Comparison of ENCODE assay signal across 11 cellular contexts in genomic region chr15:42065008-42065407, GRCh38. TPM values are rescaled to one million over a fixed set of nuclear protein-coding genes. Genes with fewer than 3 reads are reported as not detected.
DNase-seq lines count a peak whose midpoint lies in the region; ATAC-seq, FAIRE-seq and TF ChIP-seq lines count a peak whose summit lies in the region.
"Had no signal": no experiment of that assay in that cellular context is flagged by ENCODE, and none has a peak within 500 bp of the region (broad histone marks: within the 10 kb centered on the region; RNA-seq: fewer than 3 reads in every experiment).

No MANE protein-coding gene starts in this region.

- peak overlapping the region; percentile 53 for H3K4me2 ChIP-seq in OCI-LY7 (ENCODE audit: low read length)
- H3K4me2 ChIP-seq in GM23338, result no peak overlapping the region

- no peaks in the 10 kb centered on the region for H4K20me1 ChIP-seq in OCI-LY7 (ENCODE audit: insufficient read depth, low read length)
- no peaks in the 10 kb centered on the region for H4K20me1 ChIP-seq in GM23338 (replicated peaks; ENCODE audit: insufficient read depth)

- no TSS peak for BruUV-seq in OCI-LY7 (replicated peaks; lab: Mats Ljungman, UMichigan)

- H2AFZ ChIP-seq in OCI-LY7 (ENCODE audit: low read length) (peak overlapping the region; percentile 80), GM23338 (no peak overlapping the region)

- H3K9me2 ChIP-seq in OCI-LY7 (ENCODE audit: insufficient read depth, low read length) (no peaks in the 10 kb centered on the region), GM23338 (ENCODE audit: insufficient read depth) (no peaks in the 10 kb centered on the region)

- no peak overlapping the region for H3K27ac Mint-ChIP-seq in GM23338

- H3K36me3 Mint-ChIP-seq in GM23338 (ENCODE audit: low read depth), result no peaks in the 10 kb centered on the region

- H3K4me1 ChIP-seq in OCI-LY7 (ENCODE audit: insufficient read depth, low read length, poor library complexity, severe bottlenecking), result peaks cover 15% of the 10 kb centered on the region
- H3K4me1 ChIP-seq in GM23338 (ENCODE audit: insufficient read depth), result no peaks in the 10 kb centered on the region

- H3K27ac ChIP-seq in OCI-LY7 (ENCODE audit: low read depth, low read length, poor library complexity, severe bottlenecking) (peak overlapping the region; percentile 1), GM23338 (ENCODE audit: low read depth) (no peak overlapping the region)

- CTCF ChIA-PET in OCI-LY7 (lab: Charles Lee; ENCODE audit: unreplicated experiment), result interaction anchor here (1.2 kb wide), 1 partner anchor 14 kb away, joined by 4 read pairs; no protein-coding TSS in a partner anchor

- TF ChIP-seq CTCF in OCI-LY7 (conservative IDR thresholded peaks at IDR 0.05; ENCODE audit: low read length) (no peak), GM23338 (conservative IDR thresholded peaks at IDR 0.05; ENCODE audit: low read depth in 2 of 2) (no peak)

- H3K4me3 ChIP-seq in OCI-LY7 (ENCODE audit: low read depth, low read length, poor library complexity, severe bottlenecking), result no peak overlapping the region
- H3K4me3 ChIP-seq in GM23338, result no peak overlapping the region

- peaks cover 3% of the 10 kb centered on the region for H3K27me3 Mint-ChIP-seq in GM23338 (ENCODE audit: insufficient read depth, low read depth, poor library complexity)

- intact Hi-C loops in OCI-LY7 (cut with micrococcal nuclease; ENCODE audit: unreplicated experiment), result loop anchor here (5.0 kb wide), 1 partner anchor 407 kb away; no protein-coding TSS in a partner anchor

- H3K79me2 ChIP-seq in OCI-LY7 (ENCODE audit: insufficient read depth, low read depth, low read length), result no peaks in the 10 kb centered on the region
- H3K79me2 ChIP-seq in GM23338 (replicated peaks; ENCODE audit: insufficient read depth), result no peaks in the 10 kb centered on the region

- DNase-seq in NCI-H345 (lab: John Stamatoyannopoulos, UW) (peak; percentile 40), NCI-H345 treated with DMSO at 0.1 percent for 48 hours (lab: John Stamatoyannopoulos, UW; ENCODE audit: unreplicated experiment) (no peak), OCI-LY7 (ENCODE audit: low spot score) (peak; percentile 83), HTR-8/SVneo (ENCODE audit: insufficient read length, low spot score) (no peak), GM23338 (ENCODE audit: low spot score) (no peak)
- DNase-seq in stimulated activated CD8-positive, alpha-beta memory T cell treated with anti-CD3 and anti-CD28 coated beads, Interleukin-4, amount 100 ng/mL, for 48 hours, result peak; percentile 20
- DNase-seq: NCI-H1436 treated with DMSO at 0.1 percent for 48 hours, SHP77 treated with DMSO at 0.1 percent for 48 hours had no signal

- no peaks in the 10 kb centered on the region for H3K9me3 Mint-ChIP-seq in GM23338

- H3K4me3 Mint-ChIP-seq in GM23338, result no peak overlapping the region

- no peaks in the 10 kb centered on the region for H3K27me3 ChIP-seq in GM23338 (ENCODE audit: insufficient read depth)

- POLR2A ChIA-PET in OCI-LY7 (lab: Charles Lee), result interaction anchor here (1.3 kb wide), 1 partner anchor 16 kb away, joined by 5 read pairs; no protein-coding TSS in a partner anchor

- 0 out of 2 replicates have a peak, but pooled peaks cover 6% of the 10 kb centered on the region for H3K9me3 ChIP-seq in OCI-LY7 (ENCODE audit: low read length)

- H3F3A ChIP-seq in GM23338 (replicated peaks; ENCODE audit: low read depth), result no peaks in the 10 kb centered on the region

- H3K4me1 Mint-ChIP-seq in GM23338, result peaks cover 6% of the 10 kb centered on the region

- no peak for FAIRE-seq in HTR-8/SVneo (lab: Jason Lieb, UNC)

- H3K36me3 ChIP-seq in OCI-LY7 (ENCODE audit: insufficient read depth, low read length), result no peaks in the 10 kb centered on the region
- H3K36me3 ChIP-seq in GM23338 (ENCODE audit: insufficient read depth), result no peaks in the 10 kb centered on the region

- peak; percentile 17 for ATAC-seq in esophagus mucosa
- no peak for ATAC-seq in GM23338
- no peak for ATAC-seq in HG02852 (IDR thresholded peaks at IDR 0.05; ENCODE audit: unreplicated experiment)

TF ChIP-seq in GM23338, 12 proteins besides CTCF, POLR2A, EP300 and RAD21 (continues in another document):
- TF ChIP-seq CREB1 (CRISPR knock-in tag; IDR thresholded peaks at IDR 0.05; ENCODE audit: low read depth) (no peak), JUNB (IDR thresholded peaks at IDR 0.05; ENCODE audit: unreplicated experiment) (no peak), STAT1 (IDR thresholded peaks at IDR 0.05; ENCODE audit: unreplicated experiment) (no peak), ETS1 (IDR thresholded peaks at IDR 0.05) (no peak), ZNF114 (CRISPR knock-in tag; IDR thresholded peaks at IDR 0.05) (no peak), REST (IDR thresholded peaks at IDR 0.05; ENCODE audit: unreplicated experiment) (no peak), NANOG (IDR thresholded peaks at IDR 0.05; ENCODE audit: borderline replicate concordance) (no peak), ZNF331 (CRISPR knock-in tag; IDR thresholded peaks at IDR 0.05; ENCODE audit: low read depth) (no peak)

RNA-seq across cellular contexts. Expression of gene PLA2G4D, which starts 29.4 kb away (rescaled TPM):
- not detected in 2 replicates for total RNA-seq in OCI-LY7 (2014; rRNA removed; shearing (Covaris generic))
- total RNA-seq in OCI-LY7 (2022) (not detected in 2 replicates), esophagus mucosa (1.5 TPM)
- 0.07 TPM in 1 of 2 replicates, not detected in the other for total RNA-seq in GM23338 (2014; rRNA removed; shearing (Covaris generic))
- 0.15 TPM in 1 of 2 replicates, not detected in the other for polyA plus RNA-seq in GM23338 (2016; fragmentation: Nextera tagmentation; extraction: Ambion mirVana)
- total RNA-seq: activated CD8-positive, alpha-beta memory T cell treated with anti-CD3 and anti-CD28 coated beads for 36 hours had no signal

RNA-seq across cellular contexts. Expression of gene PLA2G4E, which starts 44.2 kb away (rescaled TPM):
- total RNA-seq in OCI-LY7 (2014; rRNA removed; shearing (Covaris generic)), result not detected in 2 replicates
- total RNA-seq in OCI-LY7 (2022) (not detected in 2 replicates), esophagus mucosa (18.1 TPM)
- not detected in 2 replicates for total RNA-seq in GM23338 (2014; rRNA removed; shearing (Covaris generic))
- not detected in 2 replicates for polyA plus RNA-seq in GM23338 (2016; fragmentation: Nextera tagmentation; extraction: Ambion mirVana)
- total RNA-seq: activated CD8-positive, alpha-beta memory T cell treated with anti-CD3 and anti-CD28 coated beads for 36 hours had no signal

Comparison
In these comparisons a context has a peak if more than half of its experiments do, and no peak if none do; other contexts are left out.
1. DNase-seq: peak in NCI-H345 (single experiment), OCI-LY7 (single experiment) and stimulated activated CD8-positive, alpha-beta memory T cell treated with anti-CD3 and anti-CD28 coated beads, Interleukin-4, amount 100 ng/mL, for 48 hours (single experiment); none in NCI-H345 treated with DMSO at 0.1 percent for 48 hours (single experiment), HTR-8/SVneo (single experiment) and GM23338 (single experiment).
2. RNA of gene PLA2G4E, which starts 44.2 kb away (total RNA-seq): 18.1 TPM in esophagus mucosa (single experiment); not detected in OCI-LY7 and not detected in GM23338; every median in the first group is over 10 times any median in the second.